7 cellular contexts compared by ENCODE assay signal in the genomic region with DNA sequence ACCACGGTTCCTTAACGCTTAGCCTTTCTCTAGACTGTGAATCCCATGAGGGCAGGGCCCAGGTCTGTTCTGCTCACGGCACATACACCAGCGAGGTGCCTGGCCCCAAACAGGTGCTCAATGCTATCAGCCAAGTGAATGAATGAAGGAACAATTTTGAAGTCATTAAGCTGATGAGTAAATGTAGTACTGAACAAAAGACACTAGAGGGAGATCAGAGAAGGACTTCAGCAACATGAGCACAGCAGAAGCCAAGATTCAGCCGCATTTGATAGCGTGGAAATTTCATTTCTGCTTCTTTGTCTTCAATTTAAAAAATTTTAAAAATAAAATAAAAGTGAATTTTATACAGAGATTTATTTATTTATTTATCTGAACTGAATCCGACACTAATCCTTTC. TPM values are rescaled to one million over a fixed set of nuclear protein-coding genes. Genes with fewer than 3 reads are reported as not detected.
DNase-seq lines count a peak whose midpoint lies in the region; ATAC-seq and TF ChIP-seq lines count a peak whose summit lies in the region.

No MANE protein-coding gene starts in this region.

- peak; percentile 69 for ATAC-seq in GM21786 (IDR thresholded peaks at IDR 0.05; ENCODE audit: unreplicated experiment)
- ATAC-seq in GM21423 (IDR thresholded peaks at IDR 0.05; ENCODE audit: unreplicated experiment), result no peak

- H3K4me2 ChIP-seq in smooth muscle cell, result no peak overlapping the region

- H3K9me3 ChIP-seq in smooth muscle cell (replicated peaks; ENCODE audit: low read depth) (no peaks in the 10 kb centered on the region), adrenal gland (replicated peaks in 1 of 3) (no peaks in the 10 kb centered on the region)

- no peak overlapping the region for H2AFZ ChIP-seq in smooth muscle cell (ENCODE audit: low read depth)

- 75% methylated on average over 7 of the region's 7 CpGs for WGBS in smooth muscle cell (ENCODE audit: low lambda C conversion rate)
- WGBS in adrenal gland, 4 donors, result 82 to 89% (median 84%) methylated on average over 7 of the region's 7 CpGs

- no peaks in the 10 kb centered on the region for H3K79me2 ChIP-seq in smooth muscle cell (ENCODE audit: low read depth)

- TF ChIP-seq CTCF in smooth muscle cell (IDR thresholded peaks at IDR 0.05; ENCODE audit: borderline replicate concordance, insufficient read depth, poor library complexity, severe bottlenecking) (peak; percentile 58), adrenal gland (IDR thresholded peaks at IDR 0.05) (peak in 2 of 6 experiments; percentile 19 to 23)

- H3K4me1 ChIP-seq in smooth muscle cell (ENCODE audit: low read depth), result no peaks in the 10 kb centered on the region
- H3K4me1 ChIP-seq in adrenal gland (replicated peaks in 1 of 2), result peaks cover 0 to 3% of the 10 kb centered on the region in 2 donors

- peak; percentile 57 for DNase-seq in NCI-H82 (lab: John Stamatoyannopoulos, UW)
- DNase-seq in erythroblast (lab: John Stamatoyannopoulos, UW), result peak; percentile 1 to 2
- DNase-seq in smooth muscle cell (lab: John Stamatoyannopoulos, UW; ENCODE audit: unreplicated experiment), result no peak
- DNase-seq in NCI-H446 treated with DMSO at 0.1 percent for 48 hours (lab: John Stamatoyannopoulos, UW), result no peak
- DNase-seq in adrenal gland, result no peak

- no peaks in the 10 kb centered on the region for H3F3A ChIP-seq in smooth muscle cell (ENCODE audit: low read depth)

- H3K9ac ChIP-seq in smooth muscle cell (ENCODE audit: low read depth), result no peak overlapping the region

- H3K27ac ChIP-seq in smooth muscle cell (ENCODE audit: low read depth) (no peak overlapping the region), adrenal gland (no peak overlapping the region)

- intact Hi-C loops in adrenal gland (cut with DNase I), result loop anchor here in 1 of 2 donors (10.0 kb wide), 1 partner anchor 285 kb away; no protein-coding TSS in a partner anchor

- no peaks in the 10 kb centered on the region for H3K27me3 ChIP-seq in smooth muscle cell (ENCODE audit: low read depth)
- H3K27me3 ChIP-seq in adrenal gland, result no peaks in the 10 kb centered on the region

- no peak overlapping the region for H3K4me3 ChIP-seq in smooth muscle cell
- no peak overlapping the region for H3K4me3 ChIP-seq in adrenal gland

- TF ChIP-seq POLR2A in erythroblast (IDR thresholded peaks at IDR 0.05; ENCODE audit: low read length), result no peak
- no peak for TF ChIP-seq POLR2A in adrenal gland (IDR thresholded peaks at IDR 0.05)

- no peaks in the 10 kb centered on the region for H4K20me1 ChIP-seq in smooth muscle cell (ENCODE audit: low read depth)

- no peaks in the 10 kb centered on the region for H3K36me3 ChIP-seq in smooth muscle cell (ENCODE audit: low read depth)
- no peaks in the 10 kb centered on the region for H3K36me3 ChIP-seq in adrenal gland (replicated peaks in 1 of 2)

RNA-seq across cellular contexts. Expression of a gene that starts 20.1 kb away (rescaled TPM):
- total RNA-seq in smooth muscle cell (0.09 TPM in 1 of 2 replicates, not detected in the other), adrenal gland (1 to 10 TPM in 7 of 8 donors, under 1 TPM in 1; 0.98 to 2.4 (median 1.8) TPM)
- polyA plus RNA-seq in smooth muscle cell (not detected in 2 replicates), adrenal gland (1 to 10 TPM in 1 of 3 donors, under 1 TPM in 2; 0.56 to 1.3 (median 0.88) TPM)

Comparison
In these comparisons a context has a peak if more than half of its experiments do, and no peak if none do; other contexts are left out.
1. DNase-seq: peak in NCI-H82 (single experiment) and erythroblast (2 of 2); none in smooth muscle cell (single experiment), NCI-H446 treated with DMSO at 0.1 percent for 48 hours (single experiment) and adrenal gland (0 of 7).